ENCODE assay signal across 38 cellular contexts in genomic region chr11:80331694-80332093, GRCh38.
"Had no signal": no experiment of that assay in that cellular context is flagged by ENCODE, and none has a peak within 500 bp of the region (broad histone marks: within the 10 kb centered on the region; RNA-seq: fewer than 3 reads in every experiment).

No MANE protein-coding gene starts in this region.

- H3K27me3 Mint-ChIP-seq: activated naive CD4-positive, alpha-beta T cell treated with anti-CD3 and anti-CD28 coated beads, Interleukin-2, amount 10 ng/mL, durations not matched to agents 7 days and 5 days; activated naive CD4-positive, alpha-beta T cell treated with anti-CD3 and anti-CD28 coated beads, Interleukin-2, amount 50 U/mL, for 24 hours; activated naive CD8-positive, alpha-beta T cell; activated naive CD8-positive, alpha-beta T cell treated with anti-CD3 and anti-CD28 coated beads for 36 hours; activated naive CD8-positive, alpha-beta T cell treated with anti-CD3 and anti-CD28 coated beads, Interleukin-2, amount 10 ng/mL, durations not matched to agents 7 days and 5 days; activated naive CD8-positive, alpha-beta T cell treated with anti-CD3 and anti-CD28 coated beads, Interleukin-2, amount 50 U/mL, for 24 hours; activated T-helper 17 cell treated with anti-CD3 and anti-CD28 coated beads, Interleukin-2, amount 50 U/mL, for 72 hours; central memory CD8-positive, alpha-beta T cell had no signal

- ATAC-seq: activated naive CD4-positive, alpha-beta T cell treated with anti-CD3 and anti-CD28 coated beads, Interleukin-2, amount 50 U/mL, for 72 hours; activated naive CD8-positive, alpha-beta T cell treated with anti-CD3 and anti-CD28 coated beads, Interleukin-2, amount 50 U/mL, for 24 hours; activated T-cell treated with anti-CD3 and anti-CD28 coated beads, Interleukin-2, amount 50 U/mL, for 4 hours; activated T-cell treated with anti-CD3 and anti-CD28 coated beads, Interleukin-2, amount 50 U/mL, for 72 hours; activated T-helper 17 cell treated with anti-CD3 and anti-CD28 coated beads, Interleukin-2, amount 50 U/mL, for 72 hours; body of pancreas had no signal

- H3K4me1 ChIP-seq: ascending aorta, body of pancreas, breast epithelium had no signal

- H3K36me3 Mint-ChIP-seq: activated naive CD4-positive, alpha-beta T cell treated with anti-CD3 and anti-CD28 coated beads, Interleukin-2, amount 10 ng/mL, durations not matched to agents 7 days and 5 days; activated naive CD4-positive, alpha-beta T cell treated with anti-CD3 and anti-CD28 coated beads, Interleukin-2, amount 50 U/mL, for 24 hours; activated naive CD8-positive, alpha-beta T cell; activated naive CD8-positive, alpha-beta T cell treated with anti-CD3 and anti-CD28 coated beads for 36 hours; activated naive CD8-positive, alpha-beta T cell treated with anti-CD3 and anti-CD28 coated beads, Interleukin-2, amount 10 ng/mL, durations not matched to agents 7 days and 5 days; brain had no signal

- H3K27me3 ChIP-seq: adrenal gland, ascending aorta, body of pancreas, brain microvascular endothelial cell, breast epithelium, cardiac muscle cell had no signal

- H3K4me1 Mint-ChIP-seq: activated naive CD4-positive, alpha-beta T cell treated with anti-CD3 and anti-CD28 coated beads, Interleukin-2, amount 10 ng/mL, durations not matched to agents 7 days and 5 days; activated naive CD4-positive, alpha-beta T cell treated with anti-CD3 and anti-CD28 coated beads, Interleukin-2, amount 50 U/mL, for 24 hours; activated naive CD8-positive, alpha-beta T cell treated with anti-CD3 and anti-CD28 coated beads for 36 hours; activated naive CD8-positive, alpha-beta T cell treated with anti-CD3 and anti-CD28 coated beads, Interleukin-2, amount 10 ng/mL, durations not matched to agents 7 days and 5 days; activated naive CD8-positive, alpha-beta T cell treated with anti-CD3 and anti-CD28 coated beads, Interleukin-2, amount 50 U/mL, for 24 hours; activated T-helper 17 cell treated with anti-CD3 and anti-CD28 coated beads, Interleukin-2, amount 50 U/mL, for 72 hours; central memory CD8-positive, alpha-beta T cell had no signal

- H3K4me3 ChIP-seq: adrenal gland, ascending aorta, body of pancreas, breast epithelium, cardiac muscle cell had no signal

- DNase-seq: activated effector memory CD4-positive, alpha-beta T cell treated with anti-CD3 and anti-CD28 coated beads, Interleukin-2, amount 50 U/mL, for 16 hours; activated effector memory CD4-positive, alpha-beta T cell treated with Interleukin-2 at 50 U/mL for 16 hours; activated gamma-delta T cell; activated gamma-delta T cell treated with Interleukin-2 at 50 U/mL for 16 hours; activated naive CD4-positive, alpha-beta T cell; activated naive CD4-positive, alpha-beta T cell treated with anti-CD3 and anti-CD28 coated beads for 36 hours; activated naive CD4-positive, alpha-beta T cell treated with anti-CD3 and anti-CD28 coated beads, Interleukin-2, amount 10 ng/mL, durations not matched to agents 7 days and 5 days; activated naive CD4-positive, alpha-beta T cell treated with anti-CD3 and anti-CD28 coated beads, Interleukin-2, amount 50 U/mL, for 16 hours; activated naive CD4-positive, alpha-beta T cell treated with Interleukin-2 at 50 U/mL for 16 hours; activated naive CD8-positive, alpha-beta T cell treated with anti-CD3 and anti-CD28 coated beads for 36 hours; activated naive CD8-positive, alpha-beta T cell treated with anti-CD3 and anti-CD28 coated beads, Interleukin-2, amount 10 ng/mL, durations not matched to agents 7 days and 5 days; activated naive CD8-positive, alpha-beta T cell treated with anti-CD3 and anti-CD28 coated beads, Interleukin-2, amount 50 U/mL, for 24 hours; activated T-cell treated with anti-CD3 and anti-CD28 coated beads, Interleukin-2, amount 50 U/mL, for 4 hours; activated T-cell treated with anti-CD3 and anti-CD28 coated beads, Interleukin-2, amount 50 U/mL, for 48 hours; activated T-cell treated with anti-CD3 and anti-CD28 coated beads, Interleukin-2, amount 50 U/mL, for 72 hours; adrenal gland; amniotic stem cell; amygdala; anterior cingulate cortex; aorta; body of pancreas; brain microvascular endothelial cell; caudate nucleus; central memory CD4-positive, alpha-beta T cell; cerebellar nuclear complex had no signal

- FAIRE-seq: astrocyte, bronchial epithelial cell had no signal

- H3K9me3 ChIP-seq: adrenal gland, ascending aorta, body of pancreas, breast epithelium had no signal

- H3K36me3 ChIP-seq: adrenal gland, ascending aorta, brain microvascular endothelial cell, breast epithelium, cardiac muscle cell had no signal

- H3K27ac Mint-ChIP-seq: activated naive CD4-positive, alpha-beta T cell treated with anti-CD3 and anti-CD28 coated beads for 36 hours; activated naive CD4-positive, alpha-beta T cell treated with anti-CD3 and anti-CD28 coated beads, Interleukin-2, amount 10 ng/mL, durations not matched to agents 7 days and 5 days; activated naive CD4-positive, alpha-beta T cell treated with anti-CD3 and anti-CD28 coated beads, Interleukin-2, amount 50 U/mL, for 24 hours; activated naive CD4-positive, alpha-beta T cell treated with anti-CD3 and anti-CD28 coated beads, Interleukin-2, amount 50 U/mL, for 72 hours; activated naive CD8-positive, alpha-beta T cell; activated naive CD8-positive, alpha-beta T cell treated with anti-CD3 and anti-CD28 coated beads for 36 hours; activated naive CD8-positive, alpha-beta T cell treated with anti-CD3 and anti-CD28 coated beads, Interleukin-2, amount 10 ng/mL, durations not matched to agents 7 days and 5 days; activated naive CD8-positive, alpha-beta T cell treated with anti-CD3 and anti-CD28 coated beads, Interleukin-2, amount 50 U/mL, for 24 hours; activated T-cell treated with anti-CD3 and anti-CD28 coated beads, Interleukin-2, amount 50 U/mL, for 72 hours; activated T-helper 1 cell treated with anti-CD3 and anti-CD28 coated beads, Interleukin-12 subunit alpha, Interleukin-12 subunit beta, Interleukin-2, Interleukin-4 antibody, amounts not matched to agents 30 ng/mL and 10 ng/mL and 1 ng/mL, durations not matched to agents 14 hours and 24 hours and 36 hours; activated T-helper 17 cell treated with anti-CD3 and anti-CD28 coated beads, Interleukin-2, amount 50 U/mL, for 72 hours; activated T-helper 2 cell treated with anti-CD3 and anti-CD28 coated beads, Interferon-gamma antibody, Interleukin-2, Interleukin-4, amounts not matched to agents 10 μg/mL and 5 μg/mL and 100 μg/mL, durations not matched to agents 14 hours and 24 hours and 36 hours had no signal

- H3K27ac ChIP-seq: adrenal gland, ascending aorta, body of pancreas, brain microvascular endothelial cell, breast epithelium, cardiac muscle cell had no signal

- H3K4me3 Mint-ChIP-seq: activated naive CD4-positive, alpha-beta T cell treated with anti-CD3 and anti-CD28 coated beads for 36 hours; activated naive CD4-positive, alpha-beta T cell treated with anti-CD3 and anti-CD28 coated beads, Interleukin-2, amount 10 ng/mL, durations not matched to agents 7 days and 5 days; activated naive CD4-positive, alpha-beta T cell treated with anti-CD3 and anti-CD28 coated beads, Interleukin-2, amount 50 U/mL, for 24 hours; activated naive CD8-positive, alpha-beta T cell; activated naive CD8-positive, alpha-beta T cell treated with anti-CD3 and anti-CD28 coated beads for 36 hours; activated naive CD8-positive, alpha-beta T cell treated with anti-CD3 and anti-CD28 coated beads, Interleukin-2, amount 10 ng/mL, durations not matched to agents 7 days and 5 days; activated naive CD8-positive, alpha-beta T cell treated with anti-CD3 and anti-CD28 coated beads, Interleukin-2, amount 50 U/mL, for 24 hours; activated T-cell treated with anti-CD3 and anti-CD28 coated beads, Interleukin-2, amount 50 U/mL, for 4 hours; activated T-cell treated with anti-CD3 and anti-CD28 coated beads, Interleukin-2, amount 50 U/mL, for 72 hours; activated T-helper 1 cell treated with anti-CD3 and anti-CD28 coated beads, Interleukin-12 subunit alpha, Interleukin-12 subunit beta, Interleukin-2, Interleukin-4 antibody, amounts not matched to agents 30 ng/mL and 10 ng/mL and 1 ng/mL, durations not matched to agents 14 hours and 24 hours and 36 hours; activated T-helper 17 cell treated with anti-CD3 and anti-CD28 coated beads, Interleukin-2, amount 50 U/mL, for 72 hours; brain; central memory CD8-positive, alpha-beta T cell had no signal
